ENCODE assay signal across 17 cellular contexts in the genomic region with DNA sequence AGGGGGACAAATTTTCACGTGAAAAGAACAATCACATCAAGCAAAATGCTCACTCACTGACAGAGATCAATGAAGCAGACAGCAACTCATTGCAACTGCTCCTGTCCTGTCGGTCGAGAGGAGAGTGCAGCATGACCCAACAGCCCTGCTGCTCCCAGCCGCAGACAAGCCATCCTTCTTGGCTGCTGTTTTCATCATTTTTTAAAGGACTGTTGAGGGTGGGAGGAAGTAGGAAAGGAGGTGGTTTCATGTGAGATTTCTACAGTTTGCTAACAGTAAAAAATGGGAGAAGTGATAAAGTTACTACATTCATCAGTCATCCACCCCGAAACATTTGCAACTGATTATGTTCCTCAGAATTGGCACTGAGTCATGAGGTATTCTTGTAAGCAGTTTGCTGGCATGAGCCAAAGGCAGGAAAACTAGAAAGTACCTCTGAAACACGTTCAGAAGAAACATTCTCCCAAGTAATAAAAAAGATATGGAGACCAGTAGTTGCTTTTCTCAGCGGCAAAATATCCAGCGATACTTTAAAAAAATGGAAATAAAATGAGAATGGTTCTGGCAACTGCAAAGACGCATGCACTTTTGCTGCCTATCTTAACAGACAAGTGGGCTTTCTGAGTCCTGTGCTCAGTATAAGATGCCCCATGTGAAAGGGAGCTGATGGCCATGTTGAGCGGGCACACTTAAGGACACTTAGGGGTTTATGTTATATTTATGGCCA.
DNase-seq lines count a peak whose midpoint lies in the region; TF ChIP-seq lines count a peak whose summit lies in the region.
"Had no signal": no experiment of that assay in that cellular context is flagged by ENCODE, and none has a peak within 500 bp of the region (broad histone marks: within the 10 kb centered on the region; RNA-seq: fewer than 3 reads in every experiment).

No MANE protein-coding gene starts in this region.

- WGBS in tibial nerve, 2 donors, result 43 to 48% methylated on average over 10 of the region's 10 CpGs

- no peaks in the 10 kb centered on the region for H3K9me3 ChIP-seq in tibial nerve
- H3K9me3 ChIP-seq: Caco-2 had no signal

- peaks cover 1% of the 10 kb centered on the region for H3K27me3 Mint-ChIP-seq in dendritic cell treated with granulocyte-macrophage colony-stimulating factor and Interleukin-4, amounts not matched to agents 40 ng/mL and 50 ng/mL, for 4 days
- peaks cover 45% of the 10 kb centered on the region for H3K27me3 Mint-ChIP-seq in osteocyte (ENCODE audit: unreplicated experiment)

- H3K27ac Mint-ChIP-seq in dendritic cell treated with granulocyte-macrophage colony-stimulating factor and Interleukin-4, amounts not matched to agents 40 ng/mL and 50 ng/mL, for 4 days, result no peak overlapping the region
- no peak overlapping the region for H3K27ac Mint-ChIP-seq in osteocyte (ENCODE audit: unreplicated experiment)
- H3K27ac Mint-ChIP-seq: natural killer cell had no signal

- H3K4me3 Mint-ChIP-seq in dendritic cell treated with granulocyte-macrophage colony-stimulating factor and Interleukin-4, amounts not matched to agents 40 ng/mL and 50 ng/mL, for 4 days, result peak overlapping the region; percentile 35
- H3K4me3 Mint-ChIP-seq in osteocyte (ENCODE audit: unreplicated experiment), result no peak overlapping the region
- H3K4me3 Mint-ChIP-seq: H9, natural killer cell had no signal

- DNase-seq in Daoy (ENCODE audit: low read depth) (peak; percentile 57), NOMO-1 (lab: John Stamatoyannopoulos, UW; ENCODE audit: unreplicated experiment in 2 of 2) (peak; percentile 61 to 70), osteocyte (ENCODE audit: extremely low spot score, unreplicated experiment) (peak; percentile 11), tibial nerve (ENCODE audit: low spot score in 2 of 2) (no peak), middle frontal gyrus (ENCODE audit: extremely low spot score, low spot score) (no peak), HT-29 (ENCODE audit: low spot score) (no peak), cerebellar cortex (ENCODE audit: low spot score) (no peak)
- DNase-seq: activated CD4-positive, CD25-positive, alpha-beta regulatory T cell treated with anti-CD3 and anti-CD28 coated beads, Interleukin-2, amount 50 U/mL, for 72 hours; activated T-cell treated with anti-CD3 and anti-CD28 coated beads, Interleukin-2, amount 50 U/mL, for 48 hours; Caco-2; H9; kidney; natural killer cell; NCI-H446 treated with DMSO at 0.1 percent for 48 hours had no signal

- H3K4me1 Mint-ChIP-seq in dendritic cell treated with granulocyte-macrophage colony-stimulating factor and Interleukin-4, amounts not matched to agents 40 ng/mL and 50 ng/mL, for 4 days (ENCODE audit: low read depth), result peaks cover 17% of the 10 kb centered on the region
- H3K4me1 Mint-ChIP-seq in osteocyte (ENCODE audit: unreplicated experiment), result peaks cover 10% of the 10 kb centered on the region
- H3K4me1 Mint-ChIP-seq: natural killer cell had no signal

- no peaks in the 10 kb centered on the region for H3K27me3 ChIP-seq in tibial nerve

- TF ChIP-seq EP300 in tibial nerve (IDR thresholded peaks at IDR 0.05), result no peak

- H3K4me3 ChIP-seq in tibial nerve, result no peak overlapping the region
- H3K4me3 ChIP-seq: cardiac muscle cell, SK-N-MC had no signal

- TF ChIP-seq POLR2A in tibial nerve (IDR thresholded peaks at IDR 0.05), result no peak

- no peaks in the 10 kb centered on the region for H3K36me3 Mint-ChIP-seq in dendritic cell treated with granulocyte-macrophage colony-stimulating factor and Interleukin-4, amounts not matched to agents 40 ng/mL and 50 ng/mL, for 4 days (ENCODE audit: low read depth)
- no peaks in the 10 kb centered on the region for H3K36me3 Mint-ChIP-seq in osteocyte (ENCODE audit: unreplicated experiment)
- H3K36me3 Mint-ChIP-seq: natural killer cell had no signal

- no peak overlapping the region for H3K27ac ChIP-seq in tibial nerve
- H3K27ac ChIP-seq: cardiac muscle cell, SK-N-MC had no signal

- H3K36me3 ChIP-seq in tibial nerve, result no peaks in the 10 kb centered on the region
- H3K36me3 ChIP-seq: cardiac muscle cell had no signal

- peaks cover 0 to 9% (median 0%) of the 10 kb centered on the region in 4 donors for H3K4me1 ChIP-seq in tibial nerve
- H3K4me1 ChIP-seq: Caco-2 had no signal

- no peaks in the 10 kb centered on the region for H3K9me3 Mint-ChIP-seq in dendritic cell treated with granulocyte-macrophage colony-stimulating factor and Interleukin-4, amounts not matched to agents 40 ng/mL and 50 ng/mL, for 4 days
- H3K9me3 Mint-ChIP-seq in osteocyte (ENCODE audit: unreplicated experiment), result no peaks in the 10 kb centered on the region
- H3K9me3 Mint-ChIP-seq: H9, natural killer cell had no signal

- intact Hi-C loops in dendritic cell treated with granulocyte-macrophage colony-stimulating factor and Interleukin-4, amounts not matched to agents 40 ng/mL and 50 ng/mL, for 4 days (cut with micrococcal nuclease), result no loop called here

- no peak for TF ChIP-seq CTCF in osteocyte (IDR thresholded peaks at IDR 0.05)
- no peak for TF ChIP-seq CTCF in tibial nerve (IDR thresholded peaks at IDR 0.05)

Comparison
In these comparisons a context has a peak if more than half of its experiments do, and no peak if none do; other contexts are left out.
1. DNase-seq: peak in Daoy (single experiment), NOMO-1 (2 of 2) and osteocyte (single experiment); none in tibial nerve (0 of 2), middle frontal gyrus (single experiment), HT-29 (single experiment) and cerebellar cortex (single experiment).